9 cellular contexts compared by ENCODE assay signal in genomic region chr12:2944401-2945047, GRCh38. TPM values are rescaled to one million over a fixed set of nuclear protein-coding genes. Genes with fewer than 3 reads are reported as not detected.
DNase-seq lines count a peak whose midpoint lies in the region; TF ChIP-seq lines count a peak whose summit lies in the region.
"Had no signal": no experiment of that assay in that cellular context is flagged by ENCODE, and none has a peak within 500 bp of the region (broad histone marks: within the 10 kb centered on the region; RNA-seq: fewer than 3 reads in every experiment).

No MANE protein-coding gene starts in this region.

- peak overlapping the region; percentile 60 for H3K27ac ChIP-seq in VCaP
- no peak overlapping the region for H3K27ac ChIP-seq in brain microvascular endothelial cell
- H3K27ac ChIP-seq: skin epidermis had no signal

- no peaks in the 10 kb centered on the region for H3K27me3 ChIP-seq in brain microvascular endothelial cell (replicated peaks)

- in situ Hi-C loops in Caki2 (cut with HindIII; ENCODE audit: low pct_unique_long_range_greater_than_20kb, low sequenced_read_pairs) (no loop called here), brain microvascular endothelial cell (cut with HindIII; ENCODE audit: low pct_ligation_motif_present, low sequenced_read_pairs) (no loop called here)

- DNase-seq in Caki2 (ENCODE audit: low read depth): peak; percentile 44
- DNase-seq in brain microvascular endothelial cell: no peak
- DNase-seq in kidney tubule cell (ENCODE audit: low spot score): peak; percentile 67
- DNase-seq in stimulated activated CD4-positive, alpha-beta T cell treated with anti-CD3 and anti-CD28 coated beads, Interleukin-4, amount 100 ng/mL, for 4 hours: peak; percentile 33 to 51
- DNase-seq in A172 (ENCODE audit: low spot score): no peak
- no peak for DNase-seq in effector CD8-positive, alpha-beta T cell (lab: John Stamatoyannopoulos, UW)

- TF ChIP-seq CTCF in LNCAP (IDR thresholded peaks at IDR 0.05) (peak; percentile 93), VCaP (conservative IDR thresholded peaks at IDR 0.05) (peak; percentile 95), brain microvascular endothelial cell (IDR thresholded peaks at IDR 0.05; ENCODE audit: low read depth, low read length, missing control alignments) (peak; percentile 83)

- no peak overlapping the region for H3K4me3 ChIP-seq in brain microvascular endothelial cell (ENCODE audit: low read depth, low read length)

- H3K36me3 ChIP-seq in brain microvascular endothelial cell (replicated peaks): peaks cover 15% of the 10 kb centered on the region

RNA-seq across cellular contexts. Expression of gene TEAD4, which starts 14.7 kb away (rescaled TPM):
- total RNA-seq in Caki2 (2014; rRNA removed; shearing (Covaris generic); ENCODE audit: low replicate concordance): 17.2 and 32.7 TPM in 2 replicates
- 9.4 and 17.2 TPM in 2 replicates for total RNA-seq in A172 (2014; rRNA removed; shearing (Covaris generic))

RNA-seq across cellular contexts. Expression of gene TULP3, which starts 53.8 kb away (rescaled TPM):
- 38.2 and 57.9 TPM in 2 replicates for total RNA-seq in Caki2 (2014; rRNA removed; shearing (Covaris generic); ENCODE audit: low replicate concordance)
- 20.3 and 26.4 TPM in 2 replicates for total RNA-seq in A172 (2014; rRNA removed; shearing (Covaris generic))

Comparison
In these comparisons a context has a peak if more than half of its experiments do, and no peak if none do; other contexts are left out.
1. DNase-seq: peak in Caki2 (single experiment), kidney tubule cell (single experiment) and stimulated activated CD4-positive, alpha-beta T cell treated with anti-CD3 and anti-CD28 coated beads, Interleukin-4, amount 100 ng/mL, for 4 hours (2 of 2); none in brain microvascular endothelial cell (single experiment), A172 (single experiment) and effector CD8-positive, alpha-beta T cell (single experiment).
2. Peak in every context shown above with its lines, with median percentiles within 50 percentile points of each other: CTCF ChIP-seq.